In the genomic region with DNA sequence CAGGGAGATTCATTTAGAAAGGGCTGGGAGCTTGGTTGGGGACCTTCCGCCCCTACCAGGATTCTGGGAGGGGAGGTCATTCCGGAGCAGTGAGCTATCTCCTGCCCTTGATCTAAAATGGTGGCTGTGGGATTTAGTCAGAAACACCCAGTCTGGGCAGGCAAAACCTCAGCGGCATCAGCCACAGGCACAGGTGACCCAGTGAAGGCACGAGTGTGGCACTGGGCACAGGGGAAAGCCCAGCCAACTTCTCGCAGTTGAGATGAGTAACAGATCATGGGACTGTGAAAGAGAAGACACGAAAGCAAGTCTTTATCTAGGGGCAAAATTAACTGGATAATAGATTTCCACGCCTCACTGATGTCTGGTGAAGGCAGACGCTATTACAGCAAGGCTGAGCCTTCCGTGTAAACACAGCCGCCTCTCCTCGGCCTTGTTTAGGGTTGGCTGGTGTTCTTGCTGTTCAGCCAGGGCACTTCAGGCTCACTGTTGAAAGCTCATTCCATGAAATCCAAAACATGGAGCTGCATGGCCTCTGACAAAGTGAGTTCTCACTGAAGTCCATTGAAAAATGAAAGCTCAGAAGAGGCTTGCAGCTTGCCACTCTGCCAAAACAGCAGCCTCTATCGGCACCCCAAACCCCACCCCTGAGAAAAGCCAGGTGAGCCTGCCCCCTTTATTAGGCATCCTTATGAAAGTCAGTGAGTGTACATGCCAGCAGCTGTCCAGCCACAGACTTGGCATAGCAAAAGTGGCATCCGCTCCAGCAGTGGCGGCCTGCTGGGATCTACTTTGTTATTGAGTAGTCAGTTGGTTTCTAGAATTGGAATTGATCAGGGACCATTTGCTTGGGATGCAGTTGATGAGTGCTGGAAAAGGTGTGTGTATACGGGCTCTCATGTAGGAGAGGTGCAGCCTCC, we compare ENCODE assay signal across 19 cellular contexts.
DNase-seq lines count a peak whose midpoint lies in the region; ATAC-seq and TF ChIP-seq lines count a peak whose summit lies in the region.
"Had no signal": no experiment of that assay in that cellular context is flagged by ENCODE, and none has a peak within 500 bp of the region (broad histone marks: within the 10 kb centered on the region; RNA-seq: fewer than 3 reads in every experiment).

No MANE protein-coding gene starts in this region.

- no peaks in the 10 kb centered on the region for H3K9me3 Mint-ChIP-seq in activated T-cell treated with anti-CD3 and anti-CD28 coated beads, Interleukin-2, amount 50 U/mL, for 24 hours
- H3K9me3 Mint-ChIP-seq: activated B cell treated with CpG ODN at 0.5 μM for 24 hours; CD8-positive, alpha-beta T cell had no signal

- peak overlapping the region; percentile 27 for H3K27ac Mint-ChIP-seq in activated T-cell treated with anti-CD3 and anti-CD28 coated beads, Interleukin-2, amount 50 U/mL, for 24 hours
- H3K27ac Mint-ChIP-seq: activated B cell treated with CpG ODN at 0.5 μM for 24 hours; CD8-positive, alpha-beta T cell; naive B cell had no signal

- no peaks in the 10 kb centered on the region for H3K27me3 ChIP-seq in thyroid gland
- H3K27me3 ChIP-seq: brain microvascular endothelial cell, right lobe of liver had no signal

- peak overlapping the region; percentile 17 to 50 (median 26) for H3K27ac ChIP-seq in thyroid gland
- H3K27ac ChIP-seq: A549, brain microvascular endothelial cell, PC-9, right lobe of liver had no signal

- TF ChIP-seq CTCF in thyroid gland (IDR thresholded peaks at IDR 0.05) = no peak

- H3K4me1 Mint-ChIP-seq in activated T-cell treated with anti-CD3 and anti-CD28 coated beads, Interleukin-2, amount 50 U/mL, for 24 hours (ENCODE audit: low read depth) = no peaks in the 10 kb centered on the region
- H3K4me1 Mint-ChIP-seq: activated B cell treated with CpG ODN at 0.5 μM for 24 hours, naive B cell had no signal

- 43 to 67% methylated on average over 5 to 13 of the region's 15 CpGs for WGBS in thyroid gland, 2 donors

- no peaks in the 10 kb centered on the region for H3K9me3 ChIP-seq in thyroid gland
- H3K9me3 ChIP-seq: A549, right lobe of liver had no signal

- TF ChIP-seq POLR2A in thyroid gland (IDR thresholded peaks at IDR 0.05) = no peak

- DNase-seq in activated T-cell treated with anti-CD3 and anti-CD28 coated beads, Interleukin-2, amount 50 U/mL, for 24 hours = no peak
- DNase-seq in activated T-cell treated with anti-CD3 and anti-CD28 coated beads, Interleukin-2, amount 50 U/mL, for 1 hour = no peak
- DNase-seq in cortex of kidney (lab: John Stamatoyannopoulos, UW) (peak; percentile 1), mucosa of gallbladder (ENCODE audit: low spot score) (peak; percentile 21), thyroid gland (peak; percentile 54 to 68), SK-N-DZ (ENCODE audit: low spot score) (no peak)
- DNase-seq: activated B cell treated with CpG ODN at 0.5 μM for 24 hours; activated naive CD4-positive, alpha-beta T cell treated with Interleukin-2 at 50 U/mL for 16 hours; brain microvascular endothelial cell; CD8-positive, alpha-beta T cell; effector memory CD4-positive, alpha-beta T cell; naive B cell; NCI-H2171 treated with DMSO at 0.1 percent for 48 hours; PC-9; right lobe of liver; stimulated activated CD4-positive, alpha-beta T cell treated with anti-CD3 and anti-CD28 coated beads, Interleukin-4, amount 100 ng/mL, for 4 hours had no signal

- peaks cover 0 to 6% of the 10 kb centered on the region in 2 donors for H3K4me1 ChIP-seq in thyroid gland
- H3K4me1 ChIP-seq: A549, right lobe of liver had no signal

- H3K4me3 ChIP-seq in thyroid gland (replicated peaks in 1 of 3) = no peak overlapping the region
- H3K4me3 ChIP-seq: A549, PC-9, right lobe of liver had no signal

- ATAC-seq in GM18868 (IDR thresholded peaks at IDR 0.05; ENCODE audit: unreplicated experiment) (no peak), GM18511 (IDR thresholded peaks at IDR 0.05; ENCODE audit: unreplicated experiment) (no peak)
- ATAC-seq: A549; CD8-positive, alpha-beta T cell; right lobe of liver had no signal

- H3K36me3 ChIP-seq in thyroid gland = no peaks in the 10 kb centered on the region
- H3K36me3 ChIP-seq: brain microvascular endothelial cell, right lobe of liver had no signal

- H3K4me3 Mint-ChIP-seq in activated T-cell treated with anti-CD3 and anti-CD28 coated beads, Interleukin-2, amount 50 U/mL, for 24 hours = no peak overlapping the region
- H3K4me3 Mint-ChIP-seq: activated B cell treated with CpG ODN at 0.5 μM for 24 hours; CD8-positive, alpha-beta T cell; naive B cell had no signal

- peaks cover 6% of the 10 kb centered on the region for H3K27me3 Mint-ChIP-seq in activated T-cell treated with anti-CD3 and anti-CD28 coated beads, Interleukin-2, amount 50 U/mL, for 24 hours
- H3K27me3 Mint-ChIP-seq: activated B cell treated with CpG ODN at 0.5 μM for 24 hours, naive B cell had no signal

- no peaks in the 10 kb centered on the region for H3K36me3 Mint-ChIP-seq in activated T-cell treated with anti-CD3 and anti-CD28 coated beads, Interleukin-2, amount 50 U/mL, for 24 hours (ENCODE audit: low read depth)
- H3K36me3 Mint-ChIP-seq: CD8-positive, alpha-beta T cell; naive B cell had no signal

- intact Hi-C loops in thyroid gland (cut with DNase I) = no loop called here

Comparison
In these comparisons a context has a peak if more than half of its experiments do, and no peak if none do; other contexts are left out.
1. DNase-seq: peak in cortex of kidney (single experiment), mucosa of gallbladder (single experiment) and thyroid gland (2 of 2); none in activated T-cell treated with anti-CD3 and anti-CD28 coated beads, Interleukin-2, amount 50 U/mL, for 24 hours (single experiment), activated T-cell treated with anti-CD3 and anti-CD28 coated beads, Interleukin-2, amount 50 U/mL, for 1 hour (single experiment) and SK-N-DZ (single experiment).